ENCODE assay signal across 17 cellular contexts in the genomic region with DNA sequence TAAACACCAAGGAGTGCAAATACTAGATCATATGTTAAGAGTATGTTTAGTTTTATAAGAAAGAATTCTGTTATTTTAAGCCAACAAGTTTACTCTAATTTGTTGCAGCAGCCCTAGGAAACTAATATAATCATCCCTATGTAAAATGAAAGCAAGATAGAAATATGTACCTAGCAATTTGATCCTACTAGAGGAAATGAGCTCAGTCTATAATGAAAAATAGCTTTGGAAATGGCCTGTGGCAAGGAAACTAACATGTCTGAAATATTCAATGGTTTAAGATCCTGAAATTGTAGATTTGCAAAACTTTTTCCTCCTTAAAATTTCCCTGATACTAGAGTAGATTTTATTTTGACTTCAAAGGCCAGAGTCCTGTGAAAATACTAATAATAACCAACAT.
DNase-seq lines count a peak whose midpoint lies in the region; ATAC-seq and TF ChIP-seq lines count a peak whose summit lies in the region.
"Had no signal": no experiment of that assay in that cellular context is flagged by ENCODE, and none has a peak within 500 bp of the region (broad histone marks: within the 10 kb centered on the region; RNA-seq: fewer than 3 reads in every experiment).

No MANE protein-coding gene starts in this region.

- no peak overlapping the region for H3K9ac ChIP-seq in IMR-90 (ENCODE audit: low read depth, low read length)
- H3K9ac ChIP-seq in SK-N-SH, result no peak overlapping the region
- H3K9ac ChIP-seq: BLaER1 treated with 17β-estradiol and CSF1 and Interleukin-3, amounts not matched to agents 10 nM and 100 nM; GM23248 had no signal

- no peak overlapping the region for H3K56ac ChIP-seq in IMR-90 (ENCODE audit: extremely low read depth, insufficient read depth, low read length)

- H3K27me3 ChIP-seq in IMR-90 (ENCODE audit: control insufficient read depth, insufficient read depth, low read length) (no peaks in the 10 kb centered on the region), SK-N-SH (ENCODE audit: insufficient read depth) (no peaks in the 10 kb centered on the region)
- H3K27me3 ChIP-seq: BLaER1 treated with 17β-estradiol and CSF1 and Interleukin-3, amounts not matched to agents 10 nM and 100 nM had no signal

- H2AK5ac ChIP-seq in IMR-90 (ENCODE audit: low read depth, low read length), result no peak overlapping the region

- intact Hi-C loops in IMR-90 (cut with micrococcal nuclease), result loop anchor here (5.0 kb wide), 1 partner anchor 52 kb away; no protein-coding TSS in a partner anchor

- no peak overlapping the region for H3K4me3 ChIP-seq in IMR-90 (ENCODE audit: insufficient read depth, low read depth, low read length)
- H3K4me3 ChIP-seq in SK-N-SH (ENCODE audit: low read depth in 2 of 2, low read length in 1 of 2), result no peak overlapping the region
- no peak overlapping the region for H3K4me3 ChIP-seq in choroid plexus epithelial cell (ENCODE audit: low read depth, low read length)
- H3K4me3 ChIP-seq: BLaER1 treated with 17β-estradiol and CSF1 and Interleukin-3, amounts not matched to agents 10 nM and 100 nM; GM12878; GM23248; HAP-1 had no signal

- H3K14ac ChIP-seq in IMR-90 (replicated peaks; ENCODE audit: low read depth, low read length), result no peak overlapping the region

- no peaks in the 10 kb centered on the region for H3K9me1 ChIP-seq in IMR-90 (ENCODE audit: insufficient read depth, low read length)

- H3K23ac ChIP-seq in IMR-90 (ENCODE audit: low read depth, low read length), result no peak overlapping the region

- DNase-seq in IMR-90 (no peak), SK-N-SH (no peak), choroid plexus epithelial cell (ENCODE audit: low read depth) (peak; percentile 32), osteocyte (ENCODE audit: extremely low spot score, unreplicated experiment) (no peak)
- DNase-seq in stimulated activated naive CD8-positive, alpha-beta T cell treated with anti-CD3 and anti-CD28 coated beads, Interleukin-15, Interleukin-2, amounts not matched to agents 100 U/mL and 50 U/mL, for 24 hours, result no peak
- DNase-seq: Calu3; CD8-positive, alpha-beta T cell; DMS79 treated with DMSO at 0.1 percent for 48 hours; EL; GM23248 had no signal

- CTCF ChIA-PET in IMR-90 (lab: Yijun Ruan, JAX) (interaction anchor here (0.8 kb wide), 1 partner anchor 325 kb away, joined by 3 read pairs; no protein-coding TSS in a partner anchor), SK-N-SH (lab: Yijun Ruan, JAX) (interaction anchor here (1.4 kb wide), 1 partner anchor 9 kb away, joined by 3 read pairs; no protein-coding TSS in a partner anchor)

- ATAC-seq in IMR-90 (ENCODE audit: low read depth), result peak; percentile 68
- no peak for ATAC-seq in HG03159 (IDR thresholded peaks at IDR 0.05; ENCODE audit: unreplicated experiment)
- ATAC-seq in HG03135 (IDR thresholded peaks at IDR 0.05; ENCODE audit: unreplicated experiment), result no peak
- no peak for ATAC-seq in stimulated activated naive CD8-positive, alpha-beta T cell treated with anti-CD3 and anti-CD28 coated beads, Interleukin-15, Interleukin-2, amounts not matched to agents 100 U/mL and 50 U/mL, for 24 hours
- ATAC-seq: CD8-positive, alpha-beta T cell; GM12878 had no signal

- no peaks in the 10 kb centered on the region for H3K79me2 ChIP-seq in SK-N-SH (ENCODE audit: insufficient read depth)

- no peak overlapping the region for H2BK5ac ChIP-seq in IMR-90 (ENCODE audit: low read depth, low read length, poor library complexity, severe bottlenecking)

- dilution Hi-C loops in IMR-90 (cut with HindIII; ENCODE audit: low sequenced_read_pairs, unreplicated experiment), result no loop called here

- no peak overlapping the region for H3K4ac ChIP-seq in IMR-90 (ENCODE audit: low read depth, low read length)

- H2BK20ac ChIP-seq in IMR-90 (ENCODE audit: low read depth, low read length), result no peak overlapping the region

- H3K9me3 Mint-ChIP-seq in osteocyte (ENCODE audit: unreplicated experiment), result peaks cover 13% of the 10 kb centered on the region
- H3K9me3 Mint-ChIP-seq: CD8-positive, alpha-beta T cell had no signal

- no peak for TF ChIP-seq POLR2A in IMR-90 (IDR thresholded peaks at IDR 0.05; ENCODE audit: low read depth, low read length)

- H2AK9ac ChIP-seq in IMR-90 (replicated peaks; ENCODE audit: low read depth, low read length, poor library complexity), result no peak overlapping the region

- H2AFZ ChIP-seq in IMR-90 (replicated peaks; ENCODE audit: low read length, poor library complexity), result no peak overlapping the region
- H2AFZ ChIP-seq in SK-N-SH (ENCODE audit: low read depth), result peak overlapping the region; percentile 9; the same call in 1 of the 2 replicates
- H2AFZ ChIP-seq: GM23248 had no signal

- peak overlapping the region; percentile 61 for H3K27ac Mint-ChIP-seq in osteocyte (ENCODE audit: unreplicated experiment)
- H3K27ac Mint-ChIP-seq: B cell; CD8-positive, alpha-beta T cell; IgD-negative memory B cell had no signal

- POLR2A ChIA-PET in IMR-90 (lab: Charles Lee; ENCODE audit: unreplicated experiment), result no interaction called here
- POLR2A ChIA-PET in SK-N-SH (lab: Yijun Ruan, JAX), result no interaction called here

- no peak for TF ChIP-seq CTCF in IMR-90 (conservative IDR thresholded peaks at IDR 0.05; ENCODE audit: low read depth, low read length)
- TF ChIP-seq CTCF in SK-N-SH (IDR thresholded peaks at IDR 0.05), result no peak
- TF ChIP-seq CTCF in choroid plexus epithelial cell (conservative IDR thresholded peaks at IDR 0.05; ENCODE audit: low read depth, low read length), result no peak
- no peak for TF ChIP-seq CTCF in osteocyte (IDR thresholded peaks at IDR 0.05)

- H3K79me1 ChIP-seq in IMR-90 (ENCODE audit: low read depth in 1 of 2, low read length in 2 of 2), result no peaks in the 10 kb centered on the region

- H3K9me3 ChIP-seq in IMR-90 (ENCODE audit: control insufficient read depth, insufficient read depth, low read length) (no peaks in the 10 kb centered on the region), SK-N-SH (no peaks in the 10 kb centered on the region)
- H3K9me3 ChIP-seq: BLaER1 treated with 17β-estradiol and CSF1 and Interleukin-3, amounts not matched to agents 10 nM and 100 nM; HAP-1 had no signal

- no peak overlapping the region for H2BK15ac ChIP-seq in IMR-90 (ENCODE audit: low read depth, low read length)

- peaks cover 34% of the 10 kb centered on the region for H3K4me1 Mint-ChIP-seq in osteocyte (ENCODE audit: unreplicated experiment)
- H3K4me1 Mint-ChIP-seq: B cell, IgD-negative memory B cell had no signal

- H3K36me3 ChIP-seq in IMR-90 (ENCODE audit: control insufficient read depth, insufficient read depth, low read length) (no peaks in the 10 kb centered on the region), SK-N-SH (replicated peaks in 1 of 2; ENCODE audit: control insufficient read depth in 1 of 2, insufficient read depth in 2 of 2, low read length in 1 of 2) (no peaks in the 10 kb centered on the region)
- H3K36me3 ChIP-seq: BLaER1 treated with 17β-estradiol and CSF1 and Interleukin-3, amounts not matched to agents 10 nM and 100 nM; HAP-1 had no signal

- TF ChIP-seq EP300 in SK-N-SH (IDR thresholded peaks at IDR 0.05; ENCODE audit: borderline replicate concordance in 1 of 2, low read depth in 1 of 2, low read length in 1 of 2), result no peak

- H3K4me2 ChIP-seq in IMR-90 (ENCODE audit: low read depth, low read length), result no peak overlapping the region
- no peak overlapping the region for H3K4me2 ChIP-seq in SK-N-SH
- H3K4me2 ChIP-seq: BLaER1 treated with 17β-estradiol and CSF1 and Interleukin-3, amounts not matched to agents 10 nM and 100 nM had no signal

- no peak overlapping the region for H4K8ac ChIP-seq in IMR-90 (ENCODE audit: low read depth in 2 of 2, low read length in 2 of 2)

- H4K20me1 ChIP-seq in IMR-90 (ENCODE audit: insufficient read depth, low read length), result no peaks in the 10 kb centered on the region
- H4K20me1 ChIP-seq in SK-N-SH (ENCODE audit: insufficient read depth), result no peaks in the 10 kb centered on the region
- H4K20me1 ChIP-seq: BLaER1 treated with 17β-estradiol and CSF1 and Interleukin-3, amounts not matched to agents 10 nM and 100 nM had no signal

- H3K27ac ChIP-seq in IMR-90 (ENCODE audit: insufficient read depth, low read length), result no peak overlapping the region
- peak overlapping the region in 1 of 2 experiments; percentile 60; a peak in 1 of 4 replicates for H3K27ac ChIP-seq in SK-N-SH (ENCODE audit: low read depth in 2 of 2, low read length in 1 of 2)
- H3K27ac ChIP-seq: BLaER1 treated with 17β-estradiol and CSF1 and Interleukin-3, amounts not matched to agents 10 nM and 100 nM; GM23248 had no signal

- peaks cover 4% of the 10 kb centered on the region for H3F3A ChIP-seq in SK-N-SH (replicated peaks; ENCODE audit: insufficient read depth)

- no peak overlapping the region for H4K5ac ChIP-seq in IMR-90 (ENCODE audit: low read depth, low read length)

- no peaks in the 10 kb centered on the region for H3K9me2 ChIP-seq in SK-N-SH

- H3K4me1 ChIP-seq in IMR-90 (ENCODE audit: control insufficient read depth, insufficient read depth, low read length) (no peaks in the 10 kb centered on the region), SK-N-SH (ENCODE audit: control insufficient read depth in 1 of 2, insufficient read depth in 2 of 2, low read depth in 1 of 2, low read length in 1 of 2) (no peaks in the 10 kb centered on the region)
- H3K4me1 ChIP-seq: BLaER1 treated with 17β-estradiol and CSF1 and Interleukin-3, amounts not matched to agents 10 nM and 100 nM; HAP-1 had no signal

- H3K36me3 Mint-ChIP-seq in osteocyte (ENCODE audit: unreplicated experiment), result peaks cover 5% of the 10 kb centered on the region
- H3K36me3 Mint-ChIP-seq: CD8-positive, alpha-beta T cell; IgD-negative memory B cell had no signal

- no TSS peak for BruUV-seq in IMR-90 (replicated peaks; lab: Mats Ljungman, UMichigan)

- TF ChIP-seq RAD21 in IMR-90 (IDR thresholded peaks at IDR 0.05; ENCODE audit: low read length) (no peak), SK-N-SH (IDR thresholded peaks at IDR 0.05; ENCODE audit: low read length) (no peak)

- no peak overlapping the region for H2BK120ac ChIP-seq in IMR-90 (ENCODE audit: low read depth, low read length)

- no peak overlapping the region for H3K18ac ChIP-seq in IMR-90 (ENCODE audit: low read depth, low read length)

- in situ Hi-C loops in IMR-90 (cut with MboI; ENCODE audit: low sequenced_read_pairs), result no loop called here

- H4K91ac ChIP-seq in IMR-90 (ENCODE audit: insufficient read depth, low read depth, low read length), result no peak overlapping the region

- no peaks in the 10 kb centered on the region for H3K27me3 Mint-ChIP-seq in osteocyte (ENCODE audit: unreplicated experiment)
- H3K27me3 Mint-ChIP-seq: B cell, IgD-negative memory B cell had no signal

- no peak overlapping the region for H3K4me3 Mint-ChIP-seq in osteocyte (ENCODE audit: unreplicated experiment)
- H3K4me3 Mint-ChIP-seq: B cell; CD8-positive, alpha-beta T cell; IgD-negative memory B cell had no signal

TF ChIP-seq in IMR-90, 13 proteins besides CTCF, POLR2A, EP300 and RAD21:
- TF ChIP-seq RFX5 (IDR thresholded peaks at IDR 0.05; ENCODE audit: low read depth, low read length) (no peak), CHD1 (IDR thresholded peaks at IDR 0.05; ENCODE audit: low read depth, low read length) (no peak), NFE2L2 (IDR thresholded peaks at IDR 0.05; ENCODE audit: low read depth, low read length) (no peak)

TF ChIP-seq in SK-N-SH, 30 proteins besides CTCF, POLR2A, EP300 and RAD21 (continues in another document):
- TF ChIP-seq SIN3A (IDR thresholded peaks at IDR 0.05; ENCODE audit: borderline replicate concordance, low read depth, low read length), result no peak
- TF ChIP-seq CHD2 (IDR thresholded peaks at IDR 0.05; ENCODE audit: low read length, partially characterized antibody), result no peak
- no peak for TF ChIP-seq MXI1 (IDR thresholded peaks at IDR 0.05; ENCODE audit: low read depth, low read length)
